33 cellular contexts compared by ENCODE assay signal in the genomic region with DNA sequence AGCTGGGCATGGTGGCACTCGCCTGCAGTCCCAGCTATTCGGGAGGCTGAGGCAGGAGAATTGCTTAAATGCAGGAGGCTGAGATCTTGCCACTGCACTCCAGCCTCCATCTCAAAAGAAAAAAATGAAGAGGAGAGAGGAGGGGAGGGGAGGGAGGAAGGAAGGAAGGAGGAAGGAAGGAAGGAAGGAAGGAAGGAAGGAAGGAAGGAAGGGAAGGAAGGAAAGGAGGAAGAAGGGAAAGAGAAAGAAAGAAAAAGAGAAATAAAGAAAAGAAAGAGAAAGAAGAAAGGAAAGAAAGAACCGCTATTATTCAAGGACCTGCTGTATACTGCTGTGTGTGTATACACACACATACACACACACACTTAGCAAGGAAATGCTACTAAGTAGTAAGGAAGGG. TPM values are rescaled to one million over a fixed set of nuclear protein-coding genes. Genes with fewer than 3 reads are reported as not detected.
DNase-seq lines count a peak whose midpoint lies in the region; ATAC-seq, FAIRE-seq and TF ChIP-seq lines count a peak whose summit lies in the region.
"Had no signal": no experiment of that assay in that cellular context is flagged by ENCODE, and none has a peak within 500 bp of the region (broad histone marks: within the 10 kb centered on the region; RNA-seq: fewer than 3 reads in every experiment).

No MANE protein-coding gene starts in this region.

- TF ChIP-seq CTCF in HEK293 (tag by site-specific recombination; IDR thresholded peaks at IDR 0.05) (no peak), K562 (IDR thresholded peaks at IDR 0.05 in 2 of 3, conservative IDR thresholded peaks at IDR 0.05 in 1 of 3; ENCODE audit: insufficient read depth in 2 of 3, low read depth in 1 of 3, low read length in 3 of 3) (no peak), suprapubic skin (IDR thresholded peaks at IDR 0.05) (no peak)

- H3K9me3 ChIP-seq in HEK293 (ENCODE audit: control insufficient read depth, insufficient read depth, low read depth, low read length) (no peaks in the 10 kb centered on the region), K562 (replicated peaks; ENCODE audit: control insufficient read depth, insufficient read depth, low read depth, low read length) (no peaks in the 10 kb centered on the region), suprapubic skin (no peaks in the 10 kb centered on the region)
- H3K9me3 ChIP-seq: A549, BE2C, BLaER1, Caco-2 had no signal

- H3K9me1 ChIP-seq in K562 (ENCODE audit: control insufficient read depth, insufficient read depth, low read length), result no peaks in the 10 kb centered on the region

- intact Hi-C loops in K562 (cut with micrococcal nuclease), result no loop called here

- ATAC-seq in K562, result no peak
- ATAC-seq: CD8-positive, alpha-beta T cell had no signal

- H3K79me2 ChIP-seq in K562 (ENCODE audit: control insufficient read depth, insufficient read depth, low read length), result no peaks in the 10 kb centered on the region

- DNase-seq in K562 (ENCODE audit: extremely low read depth in 1 of 4, low spot score in 3 of 4), result no peak
- DNase-seq in suprapubic skin (ENCODE audit: low spot score in 2 of 2), result no peak
- DNase-seq in NK-92 treated with Interleukin-12 subunit alpha and Interleukin-12 subunit beta, amount 100 ng/mL, for 24 hours (lab: John Stamatoyannopoulos, UW), result no peak
- no peak for DNase-seq in retina
- DNase-seq in SW480 (ENCODE audit: low spot score), result no peak
- DNase-seq: 8988T; ACHN; AML-193; BE2C; C1 segment of cervical spinal cord; Caco-2; Calu3; CD4-positive, alpha-beta memory T cell; CD4-positive, alpha-beta T cell; CD4-positive, CD25-positive, alpha-beta regulatory T cell; CD8-positive, alpha-beta memory T cell; CD8-positive, alpha-beta T cell; COR-L47; DMS 273 treated with DMSO at 0.1 percent for 48 hours; DMS153; DMS53; DMS79; DMS79 treated with DMSO at 0.1 percent for 48 hours; DND-41; EL had no signal

- H3K27me3 ChIP-seq in K562 (ENCODE audit: control insufficient read depth in 2 of 2, insufficient read depth in 2 of 2, low read length in 2 of 2) (peaks cover 30 to 48% of the 10 kb centered on the region in 2 experiments), suprapubic skin (no peaks in the 10 kb centered on the region)
- H3K27me3 ChIP-seq: BE2C; BLaER1; BLaER1 treated with 17β-estradiol and CSF1 and Interleukin-3, amounts not matched to agents 10 nM and 100 nM had no signal

- CTCF ChIA-PET in HEK293 (lab: Yijun Ruan, JAX), result no interaction called here
- CTCF ChIA-PET in K562 (lab: Yijun Ruan, JAX; ENCODE audit: low intra/inter-chr PET ratio), result no interaction called here

- no peaks in the 10 kb centered on the region for H3K36me3 ChIP-seq in HEK293 (ENCODE audit: control insufficient read depth in 2 of 2, insufficient read depth in 1 of 2, low read length in 2 of 2)
- no peaks in the 10 kb centered on the region for H3K36me3 ChIP-seq in K562 (ENCODE audit: control insufficient read depth, insufficient read depth, low read length)
- H3K36me3 ChIP-seq in suprapubic skin, result no peaks in the 10 kb centered on the region
- H3K36me3 ChIP-seq: BE2C; BLaER1; BLaER1 treated with 17β-estradiol and CSF1 and Interleukin-3, amounts not matched to agents 10 nM and 100 nM had no signal

- no peak for FAIRE-seq in K562 (lab: Jason Lieb, UNC)
- FAIRE-seq: A204.1, A549, D721Med had no signal

- POLR2A ChIA-PET in HEK293 (lab: Yijun Ruan, JAX) (no interaction called here), K562 (lab: Yijun Ruan, JAX) (interaction anchor here (0.6 to 1.4 kb wide), 3 partner anchors 10 to 752 kb away, joined by 3 to 5 read pairs (median 3); no protein-coding TSS in a partner anchor)

- H3K27ac ChIP-seq in HEK293 (ENCODE audit: extremely low read depth, low read depth, low read length), result no peak overlapping the region
- H3K27ac ChIP-seq in K562 (ENCODE audit: extremely low read depth, low read depth, low read length), result no peak overlapping the region
- H3K27ac ChIP-seq in suprapubic skin, result peak overlapping the region; percentile 79
- H3K27ac ChIP-seq: 22Rv1; A549; BLaER1; BLaER1 treated with 17β-estradiol and CSF1 and Interleukin-3, amounts not matched to agents 10 nM and 100 nM; C4-2B had no signal

- no TSS peak for BruUV-seq in K562 (replicated peaks; lab: Mats Ljungman, UMichigan)

- H2AFZ ChIP-seq in K562 (ENCODE audit: low read depth, low read length), result no peak overlapping the region

- no peak for TF ChIP-seq POLR2A in K562 (conservative IDR thresholded peaks at IDR 0.05)
- no peak for TF ChIP-seq POLR2A in suprapubic skin (IDR thresholded peaks at IDR 0.05)

- no peak overlapping the region for H3K9ac ChIP-seq in K562 (ENCODE audit: insufficient read depth in 1 of 2, low read depth in 2 of 2, low read length in 2 of 2)
- H3K9ac ChIP-seq: BLaER1; BLaER1 treated with 17β-estradiol and CSF1 and Interleukin-3, amounts not matched to agents 10 nM and 100 nM had no signal

- in situ Hi-C loops in K562 (cut with MboI), result no loop called here

- WGBS in K562 (ENCODE audit: insufficient coverage, low coverage, missing lambda C conversion rate), result 3% methylated on average over 3 of the region's 3 CpGs
- 93% methylated on average over 3 of the region's 3 CpGs for WGBS in suprapubic skin

- no peak for TF ChIP-seq RAD21 in K562 (CRISPR knock-in tag; conservative IDR thresholded peaks at IDR 0.05 in 1 of 2, IDR thresholded peaks at IDR 0.05 in 1 of 2)

- H4K20me1 ChIP-seq in K562 (replicated peaks; ENCODE audit: control insufficient read depth, insufficient read depth, low read length), result no peaks in the 10 kb centered on the region
- H4K20me1 ChIP-seq: BLaER1; BLaER1 treated with 17β-estradiol and CSF1 and Interleukin-3, amounts not matched to agents 10 nM and 100 nM had no signal

- TF ChIP-seq EP300 in K562 (IDR thresholded peaks at IDR 0.05; ENCODE audit: low read length) (no peak), suprapubic skin (IDR thresholded peaks at IDR 0.05) (no peak)

- H3K4me3 ChIP-seq in HEK293 (ENCODE audit: low read depth, low read length), result no peak overlapping the region
- no peak overlapping the region for H3K4me3 ChIP-seq in K562
- no peak overlapping the region for H3K4me3 ChIP-seq in suprapubic skin
- H3K4me3 ChIP-seq: A549; BLaER1; BLaER1 treated with 17β-estradiol and CSF1 and Interleukin-3, amounts not matched to agents 10 nM and 100 nM had no signal

- H3K4me2 ChIP-seq in K562 (ENCODE audit: insufficient read depth, low read length), result no peak overlapping the region
- H3K4me2 ChIP-seq: A549; BLaER1; BLaER1 treated with 17β-estradiol and CSF1 and Interleukin-3, amounts not matched to agents 10 nM and 100 nM had no signal

- H3K4me1 ChIP-seq in HEK293 (ENCODE audit: control insufficient read depth, insufficient read depth, low read length) (no peaks in the 10 kb centered on the region), K562 (replicated peaks in 1 of 2; ENCODE audit: control insufficient read depth in 2 of 2, insufficient read depth in 2 of 2, low read length in 2 of 2) (no peaks in the 10 kb centered on the region), suprapubic skin (peaks cover 18% of the 10 kb centered on the region)
- H3K4me1 ChIP-seq: A549; BE2C; BLaER1; BLaER1 treated with 17β-estradiol and CSF1 and Interleukin-3, amounts not matched to agents 10 nM and 100 nM; Caco-2 had no signal

TF ChIP-seq in K562, 482 proteins besides CTCF, POLR2A, EP300 and RAD21:
- TF ChIP-seq, protein P1, sequence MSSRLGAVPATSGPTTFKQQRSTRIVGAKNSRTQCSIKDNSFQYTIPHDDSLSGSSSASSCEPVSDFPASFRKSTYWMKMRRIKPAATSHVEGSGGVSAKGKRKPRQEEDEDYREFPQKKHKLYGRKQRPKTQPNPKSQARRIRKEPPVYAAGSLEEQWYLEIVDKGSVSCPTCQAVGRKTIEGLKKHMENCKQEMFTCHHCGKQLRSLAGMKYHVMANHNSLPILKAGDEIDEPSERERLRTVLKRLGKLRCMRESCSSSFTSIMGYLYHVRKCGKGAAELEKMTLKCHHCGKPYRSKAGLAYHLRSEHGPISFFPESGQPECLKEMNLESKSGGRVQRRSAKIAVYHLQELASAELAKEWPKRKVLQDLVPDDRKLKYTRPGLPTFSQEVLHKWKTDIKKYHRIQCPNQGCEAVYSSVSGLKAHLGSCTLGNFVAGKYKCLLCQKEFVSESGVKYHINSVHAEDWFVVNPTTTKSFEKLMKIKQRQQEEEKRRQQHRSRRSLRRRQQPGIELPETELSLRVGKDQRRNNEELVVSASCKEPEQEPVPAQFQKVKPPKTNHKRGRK (tag; IDR thresholded peaks at IDR 0.05), result peak; percentile 92
- no peak for TF ChIP-seq PURB (CRISPR knock-in tag; IDR thresholded peaks at IDR 0.05; ENCODE audit: low read depth)

RNA-seq across cellular contexts. Expression of a gene that starts 35.6 kb away (rescaled TPM):
- total RNA-seq in K562 (2011; cell fraction: chromatin; rRNA removed; ENCODE audit: low replicate concordance), result 31.8 and 78.8 TPM in 2 replicates
- 39.7 and 41.7 TPM in 2 replicates for total RNA-seq in K562 (2011; cell fraction: nucleolus; rRNA removed)
- 50.8 and 61.4 TPM in 2 replicates for total RNA-seq in K562 (2011; cell fraction: nucleoplasm; rRNA removed)
- total RNA-seq in K562 (2014; rRNA removed) (61.3 and 61.6 TPM in 2 replicates), K562 (2014; rRNA removed; fragmentation: Illumina TruSeq; extraction: Trizol) (78.1 and 101 TPM in 2 replicates), K562 (2015; rRNA removed; fragmentation: Illumina TruSeq; extraction: Trizol) (66.8 and 70.2 TPM in 2 replicates), K562 (2021) (61.8 and 63.0 TPM in 2 replicates), suprapubic skin (10 to 100 TPM; 63.7 to 86.0 (median 69.7) TPM)
- polyA plus RNA-seq in K562 (2011; rRNA removed) (42.5 and 85.4 TPM in 2 replicates), K562 (2014; fragmentation: Illumina TruSeq; extraction: Trizol) (60.7 and 66.9 TPM in 2 replicates), K562 (2014; fragmentation: Nextera tagmentation; extraction: Ambion mirVana) (10 to 100 TPM; 21.0 to 26.0 TPM), K562 (2014; rRNA removed) (54.8 and 59.5 TPM in 2 replicates)
- 18.3 and 20.7 TPM in 2 replicates for polyA plus RNA-seq in K562 (2011; cell fraction: cytosol; rRNA removed)
- 15.0 and 15.5 TPM in 2 replicates for polyA plus RNA-seq in K562 (2011; cell fraction: nucleus; rRNA removed)
- polyA plus RNA-seq in K562 (2012), result 40.5 and 70.9 TPM in 2 replicates
- polyA minus RNA-seq in K562 (2011; rRNA and poly(A)+ RNA removed), result 61.2 and 78.5 TPM in 2 replicates
- polyA minus RNA-seq in K562 (2011; cell fraction: cytosol; rRNA and poly(A)+ RNA removed), result 19.2 and 34.3 TPM in 2 replicates
- 39.3 and 54.0 TPM in 2 replicates for polyA minus RNA-seq in K562 (2011; cell fraction: nucleus; rRNA and poly(A)+ RNA removed)
